In the genomic region with DNA sequence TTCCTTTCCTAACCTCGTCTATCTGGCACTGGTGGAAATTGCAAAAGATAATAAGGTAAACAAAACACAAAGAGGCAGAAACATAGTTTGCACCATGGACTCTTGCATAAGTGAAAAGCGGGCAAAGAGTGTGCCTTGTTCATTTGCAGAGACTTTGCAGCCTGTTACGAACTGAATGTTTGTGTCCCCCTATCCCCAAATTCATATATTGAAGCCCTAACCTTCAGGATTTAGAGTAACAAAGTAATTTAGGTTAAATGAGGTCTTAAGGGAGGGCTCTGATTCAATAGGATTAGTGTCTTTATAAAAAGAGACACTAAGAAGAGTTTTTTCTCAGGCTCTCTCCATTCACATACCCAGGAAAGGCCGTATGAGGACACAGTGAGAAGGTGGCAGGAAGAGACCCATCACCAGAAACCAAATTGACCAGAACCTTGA, we compare ENCODE assay signal across 1 cellular context.
TF ChIP-seq lines count a peak whose summit lies in the region.

No MANE protein-coding gene starts in this region.

TF ChIP-seq in HepG2, 621 proteins besides CTCF, POLR2A, EP300 and RAD21 (continued from another document):
- TF ChIP-seq, protein P1, sequence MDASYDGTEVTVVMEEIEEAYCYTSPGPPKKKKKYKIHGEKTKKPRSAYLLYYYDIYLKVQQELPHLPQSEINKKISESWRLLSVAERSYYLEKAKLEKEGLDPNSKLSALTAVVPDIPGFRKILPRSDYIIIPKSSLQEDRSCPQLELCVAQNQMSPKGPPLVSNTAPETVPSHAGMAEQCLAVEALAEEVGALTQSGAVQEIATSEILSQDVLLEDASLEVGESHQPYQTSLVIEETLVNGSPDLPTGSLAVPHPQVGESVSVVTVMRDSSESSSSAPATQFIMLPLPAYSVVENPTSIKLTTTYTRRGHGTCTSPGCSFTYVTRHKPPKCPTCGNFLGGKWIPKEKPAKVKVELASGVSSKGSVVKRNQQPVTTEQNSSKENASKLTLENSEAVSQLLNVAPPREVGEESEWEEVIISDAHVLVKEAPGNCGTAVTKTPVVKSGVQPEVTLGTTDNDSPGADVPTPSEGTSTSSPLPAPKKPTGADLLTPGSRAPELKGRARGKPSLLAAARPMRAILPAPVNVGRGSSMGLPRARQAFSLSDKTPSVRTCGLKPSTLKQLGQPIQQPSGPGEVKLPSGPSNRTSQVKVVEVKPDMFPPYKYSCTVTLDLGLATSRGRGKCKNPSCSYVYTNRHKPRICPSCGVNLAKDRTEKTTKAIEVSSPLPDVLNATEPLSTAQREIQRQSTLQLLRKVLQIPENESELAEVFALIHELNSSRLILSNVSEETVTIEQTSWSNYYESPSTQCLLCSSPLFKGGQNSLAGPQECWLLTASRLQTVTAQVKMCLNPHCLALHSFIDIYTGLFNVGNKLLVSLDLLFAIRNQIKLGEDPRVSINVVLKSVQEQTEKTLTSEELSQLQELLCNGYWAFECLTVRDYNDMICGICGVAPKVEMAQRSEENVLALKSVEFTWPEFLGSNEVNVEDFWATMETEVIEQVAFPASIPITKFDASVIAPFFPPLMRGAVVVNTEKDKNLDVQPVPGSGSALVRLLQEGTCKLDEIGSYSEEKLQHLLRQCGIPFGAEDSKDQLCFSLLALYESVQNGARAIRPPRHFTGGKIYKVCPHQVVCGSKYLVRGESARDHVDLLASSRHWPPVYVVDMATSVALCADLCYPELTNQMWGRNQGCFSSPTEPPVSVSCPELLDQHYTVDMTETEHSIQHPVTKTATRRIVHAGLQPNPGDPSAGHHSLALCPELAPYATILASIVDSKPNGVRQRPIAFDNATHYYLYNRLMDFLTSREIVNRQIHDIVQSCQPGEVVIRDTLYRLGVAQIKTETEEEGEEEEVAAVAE (CRISPR knock-in tag; IDR thresholded peaks at IDR 0.05; ENCODE audit: borderline replicate concordance) = peak; percentile 64; the same call in 1 of the 2 replicates
- TF ChIP-seq ZNF367 (CRISPR knock-in tag; IDR thresholded peaks at IDR 0.05; ENCODE audit: borderline replicate concordance) (no peak), ZNF230 (CRISPR knock-in tag; IDR thresholded peaks at IDR 0.05) (0 out of 2 replicates have a peak, but pooled peaks have one; percentile 25), NFKBIZ (CRISPR knock-in tag; IDR thresholded peaks at IDR 0.05) (peak; percentile 91), ZNF546 (CRISPR knock-in tag; conservative IDR thresholded peaks at IDR 0.05) (no peak), SOX5 (CRISPR knock-in tag; IDR thresholded peaks at IDR 0.05; ENCODE audit: borderline replicate concordance) (peak; percentile 67; the same call in 1 of the 2 replicates), RARA (CRISPR knock-in tag; IDR thresholded peaks at IDR 0.05) (peak; percentile 77), SMYD3 (CRISPR knock-in tag; IDR thresholded peaks at IDR 0.05) (0 out of 2 replicates have a peak, but pooled peaks have one; percentile 28), SIN3B (IDR thresholded peaks at IDR 0.05; ENCODE audit: low read length) (0 out of 2 replicates have a peak, but pooled peaks have one; percentile 13), ZNF12 (CRISPR knock-in tag; IDR thresholded peaks at IDR 0.05) (peak; percentile 51), ZFP36 (IDR thresholded peaks at IDR 0.05; ENCODE audit: borderline replicate concordance, low read depth, low read length, partially characterized antibody) (no peak), ZNF24 (IDR thresholded peaks at IDR 0.05) (no peak), ATAD3A (CRISPR knock-in tag; IDR thresholded peaks at IDR 0.05) (no peak), ZKSCAN8 (CRISPR knock-in tag; IDR thresholded peaks at IDR 0.05; ENCODE audit: borderline replicate concordance) (0 out of 2 replicates have a peak, but pooled peaks have one; percentile 20), CHCHD3 (CRISPR knock-in tag; IDR thresholded peaks at IDR 0.05) (no peak), TARDBP (CRISPR knock-in tag; IDR thresholded peaks at IDR 0.05) (0 out of 2 replicates have a peak, but pooled peaks have one; percentile 41), SIX4 (CRISPR knock-in tag; IDR thresholded peaks at IDR 0.05) (no peak), ZNF644 (CRISPR knock-in tag; IDR thresholded peaks at IDR 0.05; ENCODE audit: low read depth) (peak; percentile 67; the same call in 1 of the 2 replicates), NFE2L2 (IDR thresholded peaks at IDR 0.05; ENCODE audit: low read length) (no peak), MTF1 (CRISPR knock-in tag; IDR thresholded peaks at IDR 0.05) (no peak), ZSCAN29 (CRISPR knock-in tag; conservative IDR thresholded peaks at IDR 0.05) (peak; percentile 74; the same call in 1 of the 2 replicates)
- TF ChIP-seq, protein P2, sequence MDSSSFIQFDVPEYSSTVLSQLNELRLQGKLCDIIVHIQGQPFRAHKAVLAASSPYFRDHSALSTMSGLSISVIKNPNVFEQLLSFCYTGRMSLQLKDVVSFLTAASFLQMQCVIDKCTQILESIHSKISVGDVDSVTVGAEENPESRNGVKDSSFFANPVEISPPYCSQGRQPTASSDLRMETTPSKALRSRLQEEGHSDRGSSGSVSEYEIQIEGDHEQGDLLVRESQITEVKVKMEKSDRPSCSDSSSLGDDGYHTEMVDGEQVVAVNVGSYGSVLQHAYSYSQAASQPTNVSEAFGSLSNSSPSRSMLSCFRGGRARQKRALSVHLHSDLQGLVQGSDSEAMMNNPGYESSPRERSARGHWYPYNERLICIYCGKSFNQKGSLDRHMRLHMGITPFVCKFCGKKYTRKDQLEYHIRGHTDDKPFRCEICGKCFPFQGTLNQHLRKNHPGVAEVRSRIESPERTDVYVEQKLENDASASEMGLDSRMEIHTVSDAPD (CRISPR knock-in tag; IDR thresholded peaks at IDR 0.05) = 0 out of 2 replicates have a peak, but pooled peaks have one; percentile 60
- TF ChIP-seq, protein P3, sequence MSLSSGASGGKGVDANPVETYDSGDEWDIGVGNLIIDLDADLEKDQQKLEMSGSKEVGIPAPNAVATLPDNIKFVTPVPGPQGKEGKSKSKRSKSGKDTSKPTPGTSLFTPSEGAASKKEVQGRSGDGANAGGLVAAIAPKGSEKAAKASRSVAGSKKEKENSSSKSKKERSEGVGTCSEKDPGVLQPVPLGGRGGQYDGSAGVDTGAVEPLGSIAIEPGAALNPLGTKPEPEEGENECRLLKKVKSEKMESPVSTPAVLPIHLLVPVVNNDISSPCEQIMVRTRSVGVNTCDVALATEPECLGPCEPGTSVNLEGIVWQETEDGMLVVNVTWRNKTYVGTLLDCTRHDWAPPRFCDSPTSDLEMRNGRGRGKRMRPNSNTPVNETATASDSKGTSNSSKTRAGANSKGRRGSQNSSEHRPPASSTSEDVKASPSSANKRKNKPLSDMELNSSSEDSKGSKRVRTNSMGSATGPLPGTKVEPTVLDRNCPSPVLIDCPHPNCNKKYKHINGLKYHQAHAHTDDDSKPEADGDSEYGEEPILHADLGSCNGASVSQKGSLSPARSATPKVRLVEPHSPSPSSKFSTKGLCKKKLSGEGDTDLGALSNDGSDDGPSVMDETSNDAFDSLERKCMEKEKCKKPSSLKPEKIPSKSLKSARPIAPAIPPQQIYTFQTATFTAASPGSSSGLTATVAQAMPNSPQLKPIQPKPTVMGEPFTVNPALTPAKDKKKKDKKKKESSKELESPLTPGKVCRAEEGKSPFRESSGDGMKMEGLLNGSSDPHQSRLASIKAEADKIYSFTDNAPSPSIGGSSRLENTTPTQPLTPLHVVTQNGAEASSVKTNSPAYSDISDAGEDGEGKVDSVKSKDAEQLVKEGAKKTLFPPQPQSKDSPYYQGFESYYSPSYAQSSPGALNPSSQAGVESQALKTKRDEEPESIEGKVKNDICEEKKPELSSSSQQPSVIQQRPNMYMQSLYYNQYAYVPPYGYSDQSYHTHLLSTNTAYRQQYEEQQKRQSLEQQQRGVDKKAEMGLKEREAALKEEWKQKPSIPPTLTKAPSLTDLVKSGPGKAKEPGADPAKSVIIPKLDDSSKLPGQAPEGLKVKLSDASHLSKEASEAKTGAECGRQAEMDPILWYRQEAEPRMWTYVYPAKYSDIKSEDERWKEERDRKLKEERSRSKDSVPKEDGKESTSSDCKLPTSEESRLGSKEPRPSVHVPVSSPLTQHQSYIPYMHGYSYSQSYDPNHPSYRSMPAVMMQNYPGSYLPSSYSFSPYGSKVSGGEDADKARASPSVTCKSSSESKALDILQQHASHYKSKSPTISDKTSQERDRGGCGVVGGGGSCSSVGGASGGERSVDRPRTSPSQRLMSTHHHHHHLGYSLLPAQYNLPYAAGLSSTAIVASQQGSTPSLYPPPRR (CRISPR knock-in tag; IDR thresholded peaks at IDR 0.05; ENCODE audit: borderline replicate concordance) = peak; percentile 75
- TF ChIP-seq, protein P4, sequence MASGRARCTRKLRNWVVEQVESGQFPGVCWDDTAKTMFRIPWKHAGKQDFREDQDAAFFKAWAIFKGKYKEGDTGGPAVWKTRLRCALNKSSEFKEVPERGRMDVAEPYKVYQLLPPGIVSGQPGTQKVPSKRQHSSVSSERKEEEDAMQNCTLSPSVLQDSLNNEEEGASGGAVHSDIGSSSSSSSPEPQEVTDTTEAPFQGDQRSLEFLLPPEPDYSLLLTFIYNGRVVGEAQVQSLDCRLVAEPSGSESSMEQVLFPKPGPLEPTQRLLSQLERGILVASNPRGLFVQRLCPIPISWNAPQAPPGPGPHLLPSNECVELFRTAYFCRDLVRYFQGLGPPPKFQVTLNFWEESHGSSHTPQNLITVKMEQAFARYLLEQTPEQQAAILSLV (CRISPR knock-in tag; IDR thresholded peaks at IDR 0.05; ENCODE audit: borderline replicate concordance) = no peak
- TF ChIP-seq, protein P5, sequence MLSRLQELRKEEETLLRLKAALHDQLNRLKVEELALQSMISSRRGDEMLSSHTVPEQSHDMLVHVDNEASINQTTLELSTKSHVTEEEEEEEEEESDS (CRISPR knock-in tag; IDR thresholded peaks at IDR 0.05; ENCODE audit: borderline replicate concordance) = no peak
